Comparison of ENCODE assay signal across 9 cellular contexts in genomic region chr7:128032605-128033235, GRCh38. TPM values are rescaled to one million over a fixed set of nuclear protein-coding genes. Genes with fewer than 3 reads are reported as not detected.
DNase-seq lines count a peak whose midpoint lies in the region; ATAC-seq, FAIRE-seq and TF ChIP-seq lines count a peak whose summit lies in the region.
"Had no signal": no experiment of that assay in that cellular context is flagged by ENCODE, and none has a peak within 500 bp of the region (broad histone marks: within the 10 kb centered on the region; RNA-seq: fewer than 3 reads in every experiment).

No MANE protein-coding gene starts in this region.

- no peak for TF ChIP-seq POLR2A in GM12891 (IDR thresholded peaks at IDR 0.05; ENCODE audit: low read depth, low read length)

- no peaks in the 10 kb centered on the region for H3K9me3 Mint-ChIP-seq in activated CD8-positive, alpha-beta T cell treated with anti-CD3 and anti-CD28 coated beads for 36 hours
- H3K9me3 Mint-ChIP-seq in glutamatergic neuron (ENCODE audit: unreplicated experiment), result peaks cover 30% of the 10 kb centered on the region

- ATAC-seq in activated CD8-positive, alpha-beta T cell treated with anti-CD3 and anti-CD28 coated beads for 36 hours, result peak; percentile 24
- ATAC-seq in HG03095 (IDR thresholded peaks at IDR 0.05; ENCODE audit: unreplicated experiment) (no peak), GM21390 (IDR thresholded peaks at IDR 0.05; ENCODE audit: unreplicated experiment) (no peak), GM21576 (IDR thresholded peaks at IDR 0.05; ENCODE audit: unreplicated experiment) (no peak)

- CTCF ChIA-PET in activated CD8-positive, alpha-beta T cell treated with anti-CD3 and anti-CD28 coated beads for 36 hours (lab: Charles Lee), result interaction anchor here (1.1 to 2.8 kb wide), 4 partner anchors 11 to 177 kb away, joined by 3 to 6 read pairs (median 4); no protein-coding TSS in a partner anchor

- no peak for TF ChIP-seq CTCF in activated CD8-positive, alpha-beta T cell treated with anti-CD3 and anti-CD28 coated beads for 36 hours (IDR thresholded peaks at IDR 0.05)
- no peak for TF ChIP-seq CTCF in glutamatergic neuron (IDR thresholded peaks at IDR 0.05; ENCODE audit: partially characterized antibody, unreplicated experiment)

- H3K27me3 Mint-ChIP-seq in activated CD8-positive, alpha-beta T cell treated with anti-CD3 and anti-CD28 coated beads for 36 hours, result peaks cover 1% of the 10 kb centered on the region
- peaks cover 13% of the 10 kb centered on the region for H3K27me3 Mint-ChIP-seq in glutamatergic neuron (ENCODE audit: unreplicated experiment)

- POLR2A ChIA-PET in activated CD8-positive, alpha-beta T cell treated with anti-CD3 and anti-CD28 coated beads for 36 hours (lab: Charles Lee), result interaction anchor here (0.7 kb wide), 1 partner anchor 448 kb away, joined by 4 read pairs; no protein-coding TSS in a partner anchor

- no peak for FAIRE-seq in GM12891 (lab: Jason Lieb, UNC)
- FAIRE-seq: endometrium had no signal

- peaks cover 13% of the 10 kb centered on the region for H3K4me1 Mint-ChIP-seq in activated CD8-positive, alpha-beta T cell treated with anti-CD3 and anti-CD28 coated beads for 36 hours (ENCODE audit: low read depth)
- peaks cover 27% of the 10 kb centered on the region for H3K4me1 Mint-ChIP-seq in glutamatergic neuron (ENCODE audit: low read depth, unreplicated experiment)

- H3K27ac Mint-ChIP-seq in activated CD8-positive, alpha-beta T cell treated with anti-CD3 and anti-CD28 coated beads for 36 hours, result no peak overlapping the region
- H3K27ac Mint-ChIP-seq in glutamatergic neuron (ENCODE audit: unreplicated experiment), result peak overlapping the region; percentile 82

- peaks cover 13% of the 10 kb centered on the region for H3K36me3 Mint-ChIP-seq in activated CD8-positive, alpha-beta T cell treated with anti-CD3 and anti-CD28 coated beads for 36 hours (ENCODE audit: low read depth)
- H3K36me3 Mint-ChIP-seq in glutamatergic neuron (ENCODE audit: unreplicated experiment), result peaks cover 7% of the 10 kb centered on the region

- H3K4me3 Mint-ChIP-seq in activated CD8-positive, alpha-beta T cell treated with anti-CD3 and anti-CD28 coated beads for 36 hours, result peak overlapping the region; percentile 21
- peak overlapping the region; percentile 85 for H3K4me3 Mint-ChIP-seq in glutamatergic neuron (ENCODE audit: unreplicated experiment)

- intact Hi-C loops in activated CD8-positive, alpha-beta T cell treated with anti-CD3 and anti-CD28 coated beads for 36 hours (cut with micrococcal nuclease), result loop anchor here (10.0 kb wide), 1 partner anchor 172 kb away; no protein-coding TSS in a partner anchor

- DNase-seq in GM12891 (ENCODE audit: insufficient read length, low spot score), result peak; percentile 24
- DNase-seq in activated CD8-positive, alpha-beta T cell treated with anti-CD3 and anti-CD28 coated beads for 36 hours, result peak; percentile 47
- DNase-seq in glutamatergic neuron, result peak; percentile 60
- DNase-seq in retina, result peak; percentile 78
- DNase-seq in NCI-H2196 treated with DMSO at 0.1 percent for 48 hours (lab: John Stamatoyannopoulos, UW; ENCODE audit: unreplicated experiment), result no peak

TF ChIP-seq in GM12891, 5 proteins besides CTCF, POLR2A, EP300 and RAD21:
- TF ChIP-seq POLR2AphosphoS5 (IDR thresholded peaks at IDR 0.05; ENCODE audit: low read depth, low read length) (no peak), SPI1 (IDR thresholded peaks at IDR 0.05; ENCODE audit: low read depth, low read length) (no peak), TAF1 (IDR thresholded peaks at IDR 0.05; ENCODE audit: low read depth, low read length) (no peak), PAX5 (IDR thresholded peaks at IDR 0.05; ENCODE audit: insufficient read depth, low read length, severe bottlenecking) (no peak), POU2F2 (IDR thresholded peaks at IDR 0.05; ENCODE audit: low read depth, low read length) (no peak)

RNA-seq across cellular contexts. Expression of gene LRRC4, which starts 1.5 kb away (rescaled TPM):
- polyA plus RNA-seq in GM12891 (2012; ENCODE audit: low read depth, missing spikeins), result 0.06 TPM
- not detected for total RNA-seq in activated CD8-positive, alpha-beta T cell treated with anti-CD3 and anti-CD28 coated beads for 36 hours
- total RNA-seq in glutamatergic neuron (ENCODE audit: unreplicated experiment), result 60.0 TPM

Comparison
In these comparisons a context has a peak if more than half of its experiments do, and no peak if none do; other contexts are left out.
1. RNA of gene LRRC4, which starts 1.5 kb away (total RNA-seq): 60.0 TPM in glutamatergic neuron (single experiment); not detected in activated CD8-positive, alpha-beta T cell treated with anti-CD3 and anti-CD28 coated beads for 36 hours; every median in the first group is over 10 times any median in the second.